ENCODE assay signal across 1 cellular context in genomic region chr11:2137202-2138071, GRCh38.
TF ChIP-seq lines count a peak whose summit lies in the region.

No MANE protein-coding gene starts in this region.

TF ChIP-seq in HepG2, 621 proteins besides CTCF, POLR2A, EP300 and RAD21 (continued from another document and continues in another):
- TF ChIP-seq HMGXB4 (CRISPR knock-in tag; IDR thresholded peaks at IDR 0.05; ENCODE audit: borderline replicate concordance in 1 of 2, low read depth in 1 of 2) (peak in 1 of 2 experiments; percentile 18; a peak in 1 of 4 replicates), ZNF709 (CRISPR knock-in tag; IDR thresholded peaks at IDR 0.05) (no peak), TCF7L2 (IDR thresholded peaks at IDR 0.05; ENCODE audit: low read depth, low read length) (no peak), BCLAF1 (IDR thresholded peaks at IDR 0.05) (no peak), REPIN1 (CRISPR knock-in tag; IDR thresholded peaks at IDR 0.05; ENCODE audit: borderline replicate concordance, low read depth) (no peak; the same call in 1 of the 2 replicates), DR1 (CRISPR knock-in tag; IDR thresholded peaks at IDR 0.05) (peak; percentile 80; the same call in 1 of the 2 replicates), ZNF530 (CRISPR knock-in tag; IDR thresholded peaks at IDR 0.05; ENCODE audit: low read depth) (no peak), TEF (CRISPR knock-in tag; IDR thresholded peaks at IDR 0.05) (no peak), ZNF713 (CRISPR knock-in tag; IDR thresholded peaks at IDR 0.05) (no peak), ISX (CRISPR knock-in tag; conservative IDR thresholded peaks at IDR 0.05) (no peak), ZNF225 (CRISPR knock-in tag; IDR thresholded peaks at IDR 0.05) (no peak), ZUFSP (CRISPR knock-in tag; IDR thresholded peaks at IDR 0.05; ENCODE audit: borderline replicate concordance) (no peak), NR2C2 (CRISPR knock-in tag; IDR thresholded peaks at IDR 0.05; ENCODE audit: borderline replicate concordance) (no peak), ZNF513 (CRISPR knock-in tag; conservative IDR thresholded peaks at IDR 0.05) (no peak), KLF13 (CRISPR knock-in tag; IDR thresholded peaks at IDR 0.05) (no peak), ZBTB38 (CRISPR knock-in tag; IDR thresholded peaks at IDR 0.05) (no peak; the same call in 1 of the 2 replicates), AFF4 (CRISPR knock-in tag; IDR thresholded peaks at IDR 0.05) (peak; percentile 95), ZNF432 (CRISPR knock-in tag; IDR thresholded peaks at IDR 0.05; ENCODE audit: borderline replicate concordance) (no peak), ZNF275 (CRISPR knock-in tag; IDR thresholded peaks at IDR 0.05; ENCODE audit: borderline replicate concordance) (no peak), ZFP41 (CRISPR knock-in tag; IDR thresholded peaks at IDR 0.05; ENCODE audit: borderline replicate concordance) (no peak), TEAD3 (CRISPR knock-in tag; optimal IDR thresholded peaks at IDR 0.05; ENCODE audit: borderline replicate concordance) (peak; percentile 44), ZNF343 (CRISPR knock-in tag; IDR thresholded peaks at IDR 0.05) (no peak), NR2F1 (CRISPR knock-in tag; IDR thresholded peaks at IDR 0.05) (no peak), RXRB (CRISPR knock-in tag; IDR thresholded peaks at IDR 0.05; ENCODE audit: borderline replicate concordance) (no peak), ZFP82 (CRISPR knock-in tag; IDR thresholded peaks at IDR 0.05; ENCODE audit: borderline replicate concordance) (peak; percentile 82; the same call in 1 of the 2 replicates), ZNF703 (CRISPR knock-in tag; IDR thresholded peaks at IDR 0.05; ENCODE audit: borderline replicate concordance) (no peak), NONO (IDR thresholded peaks at IDR 0.05) (no peak), NONO (CRISPR knock-in tag; conservative IDR thresholded peaks at IDR 0.05) (peak; percentile 12; the same call in 1 of the 2 replicates), HDAC1 (CRISPR knock-in tag; IDR thresholded peaks at IDR 0.05) (peak; percentile 5; the same call in 1 of the 2 replicates), SMAD1 (CRISPR knock-in tag; IDR thresholded peaks at IDR 0.05; ENCODE audit: borderline replicate concordance, low read depth) (no peak), KDM5B (CRISPR knock-in tag; IDR thresholded peaks at IDR 0.05; ENCODE audit: borderline replicate concordance) (peak; percentile 12; the same call in 1 of the 2 replicates), HOXA7 (CRISPR knock-in tag; IDR thresholded peaks at IDR 0.05) (no peak), SP1 (IDR thresholded peaks at IDR 0.05) (no peak), SP1 (CRISPR knock-in tag; IDR thresholded peaks at IDR 0.05) (peak; percentile 22; the same call in 1 of the 2 replicates), LCORL (IDR thresholded peaks at IDR 0.05) (no peak), LCORL (CRISPR knock-in tag; IDR thresholded peaks at IDR 0.05) (peak; percentile 35; the same call in 1 of the 2 replicates), FOXM1 (CRISPR knock-in tag; IDR thresholded peaks at IDR 0.05) (peak; percentile 23; the same call in 1 of the 2 replicates), HNRNPH1 (optimal IDR thresholded peaks at IDR 0.05; ENCODE audit: low read depth, low read length) (peak; percentile 25), PAF1 (CRISPR knock-in tag; IDR thresholded peaks at IDR 0.05) (peak; percentile 95), ZBTB2 (CRISPR knock-in tag; IDR thresholded peaks at IDR 0.05; ENCODE audit: low read depth) (0 out of 2 replicates have a peak, but pooled peaks have one; percentile 46), FOXP1 (IDR thresholded peaks at IDR 0.05) (no peak), FOXP1 (CRISPR knock-in tag; IDR thresholded peaks at IDR 0.05) (no peak), ZNF792 (CRISPR knock-in tag; IDR thresholded peaks at IDR 0.05) (no peak), ZFP1 (CRISPR knock-in tag; IDR thresholded peaks at IDR 0.05) (0 out of 2 replicates have a peak, but pooled peaks have one; percentile 12), ZNF800 (CRISPR knock-in tag; IDR thresholded peaks at IDR 0.05) (no peak; the same call in 1 of the 2 replicates), LBX2 (CRISPR knock-in tag; IDR thresholded peaks at IDR 0.05; ENCODE audit: borderline replicate concordance) (no peak), ZNF382 (CRISPR knock-in tag; IDR thresholded peaks at IDR 0.05; ENCODE audit: borderline replicate concordance) (no peak), NR1H2 (CRISPR knock-in tag; IDR thresholded peaks at IDR 0.05; ENCODE audit: borderline replicate concordance, low read depth) (no peak), CEBPG (CRISPR knock-in tag; IDR thresholded peaks at IDR 0.05) (no peak), SRSF1 (optimal IDR thresholded peaks at IDR 0.05; ENCODE audit: low read depth, low read length) (peak; percentile 86), NCOA2 (CRISPR knock-in tag; IDR thresholded peaks at IDR 0.05) (0 out of 2 replicates have a peak, but pooled peaks have one; percentile 10), MEF2D (CRISPR knock-in tag; IDR thresholded peaks at IDR 0.05) (no peak; the same call in 1 of the 2 replicates)
